ENCODE assay signal across 1 cellular context in genomic region chr4:73438582-73439215, GRCh38.
A peak's percentile ranks its signal among the peaks of the same experiment; 100 is the strongest.
TF ChIP-seq lines count a peak whose summit lies in the region.

No MANE protein-coding gene starts in this region.

TF ChIP-seq in HepG2, 621 proteins besides CTCF, POLR2A, EP300 and RAD21 (continued from another document):
- TF ChIP-seq PLSCR1 (CRISPR knock-in tag; IDR thresholded peaks at IDR 0.05; ENCODE audit: borderline replicate concordance) (no peak), NFYB (CRISPR knock-in tag; IDR thresholded peaks at IDR 0.05) (no peak), HDAC2 (CRISPR knock-in tag; IDR thresholded peaks at IDR 0.05) (no peak), CREB3 (CRISPR knock-in tag; IDR thresholded peaks at IDR 0.05) (no peak), SIN3B (IDR thresholded peaks at IDR 0.05; ENCODE audit: low read length) (no peak), ZNF230 (CRISPR knock-in tag; IDR thresholded peaks at IDR 0.05) (no peak), BORCS8-MEF2B (CRISPR knock-in tag; IDR thresholded peaks at IDR 0.05) (no peak), ZNF574 (CRISPR knock-in tag; IDR thresholded peaks at IDR 0.05) (no peak), MBD4 (IDR thresholded peaks at IDR 0.05; ENCODE audit: borderline replicate concordance, low read length) (0 out of 2 replicates have a peak, but pooled peaks have one; percentile 1), CC2D1A (CRISPR knock-in tag; IDR thresholded peaks at IDR 0.05) (no peak), NONO (IDR thresholded peaks at IDR 0.05) (no peak), NONO (CRISPR knock-in tag; conservative IDR thresholded peaks at IDR 0.05) (no peak), ZNF768 (CRISPR knock-in tag; IDR thresholded peaks at IDR 0.05) (no peak), REXO4 (CRISPR knock-in tag; IDR thresholded peaks at IDR 0.05; ENCODE audit: borderline replicate concordance) (no peak), ZNF326 (CRISPR knock-in tag; IDR thresholded peaks at IDR 0.05; ENCODE audit: borderline replicate concordance) (no peak), ZNF780A (CRISPR knock-in tag; IDR thresholded peaks at IDR 0.05) (no peak), SALL1 (CRISPR knock-in tag; IDR thresholded peaks at IDR 0.05) (no peak), ATAD3A (CRISPR knock-in tag; IDR thresholded peaks at IDR 0.05) (no peak), ZNF614 (CRISPR knock-in tag; IDR thresholded peaks at IDR 0.05; ENCODE audit: borderline replicate concordance) (no peak), NKX3-1 (CRISPR knock-in tag; IDR thresholded peaks at IDR 0.05) (peak; percentile 6; the same call in 1 of the 2 replicates), AHR (CRISPR knock-in tag; IDR thresholded peaks at IDR 0.05) (no peak), RBFOX2 (IDR thresholded peaks at IDR 0.05; ENCODE audit: low read depth, low read length) (peak; percentile 58), HINFP (CRISPR knock-in tag; IDR thresholded peaks at IDR 0.05; ENCODE audit: low read depth) (no peak), TCF12 (IDR thresholded peaks at IDR 0.05) (no peak), TCF12 (CRISPR knock-in tag; IDR thresholded peaks at IDR 0.05) (no peak), PHF20 (CRISPR knock-in tag; IDR thresholded peaks at IDR 0.05) (no peak), ZNF124 (CRISPR knock-in tag; IDR thresholded peaks at IDR 0.05) (no peak), MXD1 (CRISPR knock-in tag; IDR thresholded peaks at IDR 0.05) (no peak), MLLT10 (CRISPR knock-in tag; IDR thresholded peaks at IDR 0.05) (peak; percentile 25; the same call in 1 of the 2 replicates), ZNF777 (CRISPR knock-in tag; IDR thresholded peaks at IDR 0.05) (no peak), ZNF264 (CRISPR knock-in tag; IDR thresholded peaks at IDR 0.05) (no peak), NR2F2 (IDR thresholded peaks at IDR 0.05; ENCODE audit: borderline replicate concordance, low read depth) (no peak), CENPX (CRISPR knock-in tag; IDR thresholded peaks at IDR 0.05) (no peak), ARNT2 (CRISPR knock-in tag; IDR thresholded peaks at IDR 0.05; ENCODE audit: low read depth) (no peak)
- TF ChIP-seq, protein P1, sequence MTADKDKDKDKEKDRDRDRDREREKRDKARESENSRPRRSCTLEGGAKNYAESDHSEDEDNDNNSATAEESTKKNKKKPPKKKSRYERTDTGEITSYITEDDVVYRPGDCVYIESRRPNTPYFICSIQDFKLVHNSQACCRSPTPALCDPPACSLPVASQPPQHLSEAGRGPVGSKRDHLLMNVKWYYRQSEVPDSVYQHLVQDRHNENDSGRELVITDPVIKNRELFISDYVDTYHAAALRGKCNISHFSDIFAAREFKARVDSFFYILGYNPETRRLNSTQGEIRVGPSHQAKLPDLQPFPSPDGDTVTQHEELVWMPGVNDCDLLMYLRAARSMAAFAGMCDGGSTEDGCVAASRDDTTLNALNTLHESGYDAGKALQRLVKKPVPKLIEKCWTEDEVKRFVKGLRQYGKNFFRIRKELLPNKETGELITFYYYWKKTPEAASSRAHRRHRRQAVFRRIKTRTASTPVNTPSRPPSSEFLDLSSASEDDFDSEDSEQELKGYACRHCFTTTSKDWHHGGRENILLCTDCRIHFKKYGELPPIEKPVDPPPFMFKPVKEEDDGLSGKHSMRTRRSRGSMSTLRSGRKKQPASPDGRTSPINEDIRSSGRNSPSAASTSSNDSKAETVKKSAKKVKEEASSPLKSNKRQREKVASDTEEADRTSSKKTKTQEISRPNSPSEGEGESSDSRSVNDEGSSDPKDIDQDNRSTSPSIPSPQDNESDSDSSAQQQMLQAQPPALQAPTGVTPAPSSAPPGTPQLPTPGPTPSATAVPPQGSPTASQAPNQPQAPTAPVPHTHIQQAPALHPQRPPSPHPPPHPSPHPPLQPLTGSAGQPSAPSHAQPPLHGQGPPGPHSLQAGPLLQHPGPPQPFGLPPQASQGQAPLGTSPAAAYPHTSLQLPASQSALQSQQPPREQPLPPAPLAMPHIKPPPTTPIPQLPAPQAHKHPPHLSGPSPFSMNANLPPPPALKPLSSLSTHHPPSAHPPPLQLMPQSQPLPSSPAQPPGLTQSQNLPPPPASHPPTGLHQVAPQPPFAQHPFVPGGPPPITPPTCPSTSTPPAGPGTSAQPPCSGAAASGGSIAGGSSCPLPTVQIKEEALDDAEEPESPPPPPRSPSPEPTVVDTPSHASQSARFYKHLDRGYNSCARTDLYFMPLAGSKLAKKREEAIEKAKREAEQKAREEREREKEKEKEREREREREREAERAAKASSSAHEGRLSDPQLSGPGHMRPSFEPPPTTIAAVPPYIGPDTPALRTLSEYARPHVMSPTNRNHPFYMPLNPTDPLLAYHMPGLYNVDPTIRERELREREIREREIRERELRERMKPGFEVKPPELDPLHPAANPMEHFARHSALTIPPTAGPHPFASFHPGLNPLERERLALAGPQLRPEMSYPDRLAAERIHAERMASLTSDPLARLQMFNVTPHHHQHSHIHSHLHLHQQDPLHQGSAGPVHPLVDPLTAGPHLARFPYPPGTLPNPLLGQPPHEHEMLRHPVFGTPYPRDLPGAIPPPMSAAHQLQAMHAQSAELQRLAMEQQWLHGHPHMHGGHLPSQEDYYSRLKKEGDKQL (CRISPR knock-in tag; IDR thresholded peaks at IDR 0.05; ENCODE audit: low read depth), result no peak
- TF ChIP-seq, protein P2, sequence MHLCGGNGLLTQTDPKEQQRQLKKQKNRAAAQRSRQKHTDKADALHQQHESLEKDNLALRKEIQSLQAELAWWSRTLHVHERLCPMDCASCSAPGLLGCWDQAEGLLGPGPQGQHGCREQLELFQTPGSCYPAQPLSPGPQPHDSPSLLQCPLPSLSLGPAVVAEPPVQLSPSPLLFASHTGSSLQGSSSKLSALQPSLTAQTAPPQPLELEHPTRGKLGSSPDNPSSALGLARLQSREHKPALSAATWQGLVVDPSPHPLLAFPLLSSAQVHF (CRISPR knock-in tag; IDR thresholded peaks at IDR 0.05), result no peak
- TF ChIP-seq, protein P3, sequence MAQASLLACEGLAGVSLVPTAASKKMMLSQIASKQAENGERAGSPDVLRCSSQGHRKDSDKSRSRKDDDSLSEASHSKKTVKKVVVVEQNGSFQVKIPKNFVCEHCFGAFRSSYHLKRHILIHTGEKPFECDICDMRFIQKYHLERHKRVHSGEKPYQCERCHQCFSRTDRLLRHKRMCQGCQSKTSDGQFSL (CRISPR knock-in tag; IDR thresholded peaks at IDR 0.05), result no peak
- TF ChIP-seq, protein P4, sequence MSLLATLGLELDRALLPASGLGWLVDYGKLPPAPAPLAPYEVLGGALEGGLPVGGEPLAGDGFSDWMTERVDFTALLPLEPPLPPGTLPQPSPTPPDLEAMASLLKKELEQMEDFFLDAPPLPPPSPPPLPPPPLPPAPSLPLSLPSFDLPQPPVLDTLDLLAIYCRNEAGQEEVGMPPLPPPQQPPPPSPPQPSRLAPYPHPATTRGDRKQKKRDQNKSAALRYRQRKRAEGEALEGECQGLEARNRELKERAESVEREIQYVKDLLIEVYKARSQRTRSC (CRISPR knock-in tag; IDR thresholded peaks at IDR 0.05; ENCODE audit: low read depth), result no peak
- TF ChIP-seq, protein P5, sequence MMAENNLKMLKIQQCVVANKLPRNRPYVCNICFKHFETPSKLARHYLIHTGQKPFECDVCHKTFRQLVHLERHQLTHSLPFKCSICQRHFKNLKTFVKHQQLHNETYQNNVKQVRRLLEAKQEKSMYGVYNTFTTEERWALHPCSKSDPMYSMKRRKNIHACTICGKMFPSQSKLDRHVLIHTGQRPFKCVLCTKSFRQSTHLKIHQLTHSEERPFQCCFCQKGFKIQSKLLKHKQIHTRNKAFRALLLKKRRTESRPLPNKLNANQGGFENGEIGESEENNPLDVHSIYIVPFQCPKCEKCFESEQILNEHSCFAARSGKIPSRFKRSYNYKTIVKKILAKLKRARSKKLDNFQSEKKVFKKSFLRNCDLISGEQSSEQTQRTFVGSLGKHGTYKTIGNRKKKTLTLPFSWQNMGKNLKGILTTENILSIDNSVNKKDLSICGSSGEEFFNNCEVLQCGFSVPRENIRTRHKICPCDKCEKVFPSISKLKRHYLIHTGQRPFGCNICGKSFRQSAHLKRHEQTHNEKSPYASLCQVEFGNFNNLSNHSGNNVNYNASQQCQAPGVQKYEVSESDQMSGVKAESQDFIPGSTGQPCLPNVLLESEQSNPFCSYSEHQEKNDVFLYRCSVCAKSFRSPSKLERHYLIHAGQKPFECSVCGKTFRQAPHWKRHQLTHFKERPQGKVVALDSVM (CRISPR knock-in tag; IDR thresholded peaks at IDR 0.05), result no peak
- TF ChIP-seq, protein P6, sequence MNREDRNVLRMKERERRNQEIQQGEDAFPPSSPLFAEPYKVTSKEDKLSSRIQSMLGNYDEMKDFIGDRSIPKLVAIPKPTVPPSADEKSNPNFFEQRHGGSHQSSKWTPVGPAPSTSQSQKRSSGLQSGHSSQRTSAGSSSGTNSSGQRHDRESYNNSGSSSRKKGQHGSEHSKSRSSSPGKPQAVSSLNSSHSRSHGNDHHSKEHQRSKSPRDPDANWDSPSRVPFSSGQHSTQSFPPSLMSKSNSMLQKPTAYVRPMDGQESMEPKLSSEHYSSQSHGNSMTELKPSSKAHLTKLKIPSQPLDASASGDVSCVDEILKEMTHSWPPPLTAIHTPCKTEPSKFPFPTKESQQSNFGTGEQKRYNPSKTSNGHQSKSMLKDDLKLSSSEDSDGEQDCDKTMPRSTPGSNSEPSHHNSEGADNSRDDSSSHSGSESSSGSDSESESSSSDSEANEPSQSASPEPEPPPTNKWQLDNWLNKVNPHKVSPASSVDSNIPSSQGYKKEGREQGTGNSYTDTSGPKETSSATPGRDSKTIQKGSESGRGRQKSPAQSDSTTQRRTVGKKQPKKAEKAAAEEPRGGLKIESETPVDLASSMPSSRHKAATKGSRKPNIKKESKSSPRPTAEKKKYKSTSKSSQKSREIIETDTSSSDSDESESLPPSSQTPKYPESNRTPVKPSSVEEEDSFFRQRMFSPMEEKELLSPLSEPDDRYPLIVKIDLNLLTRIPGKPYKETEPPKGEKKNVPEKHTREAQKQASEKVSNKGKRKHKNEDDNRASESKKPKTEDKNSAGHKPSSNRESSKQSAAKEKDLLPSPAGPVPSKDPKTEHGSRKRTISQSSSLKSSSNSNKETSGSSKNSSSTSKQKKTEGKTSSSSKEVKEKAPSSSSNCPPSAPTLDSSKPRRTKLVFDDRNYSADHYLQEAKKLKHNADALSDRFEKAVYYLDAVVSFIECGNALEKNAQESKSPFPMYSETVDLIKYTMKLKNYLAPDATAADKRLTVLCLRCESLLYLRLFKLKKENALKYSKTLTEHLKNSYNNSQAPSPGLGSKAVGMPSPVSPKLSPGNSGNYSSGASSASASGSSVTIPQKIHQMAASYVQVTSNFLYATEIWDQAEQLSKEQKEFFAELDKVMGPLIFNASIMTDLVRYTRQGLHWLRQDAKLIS (CRISPR knock-in tag; IDR thresholded peaks at IDR 0.05), result peak; percentile 87; the same call in 1 of the 2 replicates
